9 cellular contexts compared by ENCODE assay signal in the genomic region with DNA sequence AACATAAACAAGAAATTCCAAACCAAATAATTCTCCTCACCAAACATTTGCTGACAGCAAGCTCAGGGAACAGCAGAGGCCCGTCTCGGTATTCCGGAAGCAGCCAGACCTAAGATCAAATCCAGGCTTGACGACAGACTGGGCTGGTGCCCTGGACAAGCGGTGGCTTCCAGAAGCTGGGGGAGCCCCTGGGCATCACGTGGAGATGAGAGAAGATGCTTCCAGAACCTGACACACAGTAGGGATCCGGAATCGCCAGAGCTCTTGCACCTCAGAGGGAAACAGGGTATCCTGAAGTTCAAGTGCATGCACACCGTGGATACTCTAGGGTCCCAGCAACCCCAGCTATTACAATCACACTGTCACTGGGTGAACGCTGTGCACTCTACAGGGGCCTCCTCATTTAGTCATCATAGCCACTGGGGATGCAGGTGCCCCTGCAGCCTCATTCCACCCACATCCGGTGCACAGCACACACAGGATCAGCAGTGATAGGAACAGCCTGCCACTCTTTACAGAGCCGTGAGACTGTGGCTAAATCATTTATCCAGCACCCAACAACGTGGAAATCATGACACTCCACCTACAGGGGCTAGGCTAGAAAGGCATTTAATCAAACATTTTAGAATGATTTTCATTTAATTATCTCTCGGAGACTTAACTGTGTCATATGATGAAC.
A peak's percentile ranks its signal among the peaks of the same experiment; 100 is the strongest.
DNase-seq lines count a peak whose midpoint lies in the region; ATAC-seq, FAIRE-seq and TF ChIP-seq lines count a peak whose summit lies in the region.
"Had no signal": no experiment of that assay in that cellular context is flagged by ENCODE, and none has a peak within 500 bp of the region (broad histone marks: within the 10 kb centered on the region; RNA-seq: fewer than 3 reads in every experiment).

No MANE protein-coding gene starts in this region.

- no peak overlapping the region for H2AFZ ChIP-seq in GM12878 (ENCODE audit: control insufficient read depth, low read depth, low read length)

- H3K27ac Mint-ChIP-seq in Caco-2 (ENCODE audit: unreplicated experiment), result no peak overlapping the region

- no peaks in the 10 kb centered on the region for H3K79me2 ChIP-seq in GM12878 (ENCODE audit: control insufficient read depth, insufficient read depth, low read length)

- TF ChIP-seq EP300 in GM12878 (IDR thresholded peaks at IDR 0.05; ENCODE audit: borderline replicate concordance in 1 of 2, control insufficient read depth in 1 of 2, low read depth in 2 of 2, low read length in 2 of 2), result no peak

- no peak for TF ChIP-seq POLR2A in GM12878 (IDR thresholded peaks at IDR 0.05; ENCODE audit: low read depth, low read length)

- H3K4me2 ChIP-seq in GM12878 (ENCODE audit: control insufficient read depth, insufficient read depth), result no peak overlapping the region

- CTCF ChIA-PET in GM12878 (lab: Yijun Ruan, JAX) (no interaction called here), Caco-2 (lab: Charles Lee) (no interaction called here)

- SMC1A ChIA-PET in GM12878 (lab: Charles Lee; ENCODE audit: uncharacterized antibody, unreplicated experiment), result no interaction called here

- no peaks in the 10 kb centered on the region for H3K27me3 Mint-ChIP-seq in Caco-2 (ENCODE audit: insufficient read depth, unreplicated experiment)

- peak; percentile 35 for DNase-seq in ACHN
- DNase-seq in T-helper 22 cell (ENCODE audit: low read depth), result peak; percentile 71
- DNase-seq in GM12878 (ENCODE audit: low read depth, low spot score), result no peak
- no peak for DNase-seq in iPS-NIHi11 (ENCODE audit: low spot score)
- no peak for DNase-seq in Caco-2
- no peak for DNase-seq in amygdala (lab: John Stamatoyannopoulos, UW)

- ATAC-seq in GM12878 (peak; percentile 22), HG03521 (IDR thresholded peaks at IDR 0.05; ENCODE audit: unreplicated experiment) (no peak)

- WGBS in GM12878 (ENCODE audit: insufficient coverage, insufficient replicate concordance, low lambda C conversion rate, missing lambda C conversion rate), result 80% methylated on average over 14 of the region's 14 CpGs

- no peaks in the 10 kb centered on the region for H3K9me3 ChIP-seq in GM12878 (replicated peaks; ENCODE audit: control insufficient read depth, insufficient read depth, low read length)
- H3K9me3 ChIP-seq in skeletal muscle tissue (ENCODE audit: control insufficient read depth in 3 of 3, low read length in 3 of 3), result no peaks in the 10 kb centered on the region
- no peaks in the 10 kb centered on the region for H3K9me3 ChIP-seq in Caco-2

- RAD21 ChIA-PET in GM12878 (lab: Charles Lee; ENCODE audit: unreplicated experiment), result interaction anchor here (0.8 kb wide), 1 partner anchor 103 kb away, joined by 3 read pairs; the partner anchor contains the start of gene HDAC4

- no TSS peak for BruUV-seq in GM12878 (replicated peaks; lab: Mats Ljungman, UMichigan)
- BruUV-seq in Caco-2 (replicated peaks; lab: Mats Ljungman, UMichigan), result no TSS peak

- in situ Hi-C loops in ACHN (cut with HindIII; ENCODE audit: low pct_ligation_motif_present, low pct_unique_long_range_greater_than_20kb, low sequenced_read_pairs) (no loop called here), GM12878 (cut with MboI) (no loop called here)

- no peaks in the 10 kb centered on the region for H3K9me3 Mint-ChIP-seq in Caco-2 (ENCODE audit: unreplicated experiment)

- TF ChIP-seq RAD21 in GM12878 (IDR thresholded peaks at IDR 0.05; ENCODE audit: insufficient read depth, low read depth, low read length), result no peak

- H3K36me3 ChIP-seq in GM12878 (ENCODE audit: control insufficient read depth in 2 of 2, insufficient read depth in 2 of 2, low read length in 1 of 2) (no peaks in the 10 kb centered on the region), skeletal muscle tissue (ENCODE audit: control insufficient read depth in 3 of 3, insufficient read depth in 3 of 3, low read length in 3 of 3) (peaks cover 0 to 13% (median 0%) of the 10 kb centered on the region in 3 donors), Caco-2 (ENCODE audit: control insufficient read depth, insufficient read depth, low read length) (no peaks in the 10 kb centered on the region)

- H3K27me3 ChIP-seq in GM12878 (replicated peaks in 1 of 2; ENCODE audit: control insufficient read depth in 2 of 2, insufficient read depth in 2 of 2, low read length in 1 of 2) (no peaks in the 10 kb centered on the region), skeletal muscle tissue (ENCODE audit: control insufficient read depth in 3 of 3, insufficient read depth in 3 of 3, low read length in 3 of 3) (no peaks in the 10 kb centered on the region), Caco-2 (replicated peaks; ENCODE audit: control insufficient read depth, insufficient read depth, low read length) (no peaks in the 10 kb centered on the region)

- TF ChIP-seq CTCF in GM12878 (IDR thresholded peaks at IDR 0.05 in 2 of 3, conservative IDR thresholded peaks at IDR 0.05 in 1 of 3; ENCODE audit: control insufficient read depth in 2 of 3, extremely low read depth in 1 of 3, insufficient read depth in 1 of 3, low read depth in 3 of 3, low read length in 3 of 3) (no peak), Caco-2 (IDR thresholded peaks at IDR 0.05; ENCODE audit: insufficient read depth in 1 of 2, low read depth in 1 of 2, low read length in 1 of 2, severe bottlenecking in 1 of 2, unreplicated experiment in 1 of 2) (no peak)

- peaks cover 8% of the 10 kb centered on the region for H3K4me1 Mint-ChIP-seq in Caco-2 (ENCODE audit: low read depth, unreplicated experiment)

- H3K36me3 Mint-ChIP-seq in Caco-2 (ENCODE audit: insufficient read depth, unreplicated experiment), result no peaks in the 10 kb centered on the region

- no peak overlapping the region for H3K4me3 ChIP-seq in GM12878
- peak overlapping the region in 2 of 3 donors; percentile 9 to 52 for H3K4me3 ChIP-seq in skeletal muscle tissue (ENCODE audit: low read length in 3 of 3)
- no peak overlapping the region for H3K4me3 ChIP-seq in Caco-2 (ENCODE audit: low read depth, low read length)

- intact Hi-C loops in GM12878 (cut with micrococcal nuclease; ENCODE audit: unreplicated experiment) (no loop called here), Caco-2 (cut with micrococcal nuclease; ENCODE audit: unreplicated experiment) (no loop called here)

- no peak for FAIRE-seq in GM12878 (lab: Jason Lieb, UNC)
- FAIRE-seq: endometrium had no signal

- H3K4me1 ChIP-seq in GM12878 (ENCODE audit: control insufficient read depth, insufficient read depth, low read length), result peaks cover 10% of the 10 kb centered on the region
- H3K4me1 ChIP-seq in skeletal muscle tissue (ENCODE audit: control insufficient read depth in 3 of 3, insufficient read depth in 3 of 3, low read length in 3 of 3), result peaks cover 91 to 94% (median 94%) of the 10 kb centered on the region in 3 donors
- H3K4me1 ChIP-seq in Caco-2, result peaks cover 23% of the 10 kb centered on the region

- H3K4me3 Mint-ChIP-seq in Caco-2 (ENCODE audit: unreplicated experiment), result no peak overlapping the region

- H3K9ac ChIP-seq in GM12878 (ENCODE audit: control insufficient read depth, insufficient read depth, low read length) (no peak overlapping the region), skeletal muscle tissue (ENCODE audit: low read depth in 1 of 3, low read length in 3 of 3) (peak overlapping the region in 2 of 3 donors; percentile 19 to 77)

- peaks cover 3% of the 10 kb centered on the region for H4K20me1 ChIP-seq in GM12878 (ENCODE audit: control insufficient read depth, insufficient read depth)

- POLR2A ChIA-PET in GM12878 (lab: Charles Lee) (no interaction called here), Caco-2 (lab: Charles Lee) (no interaction called here)

- no peak overlapping the region for H3K27ac ChIP-seq in GM12878 (ENCODE audit: control insufficient read depth, insufficient read depth)
- H3K27ac ChIP-seq in skeletal muscle tissue (ENCODE audit: low read depth, low read length), result peak overlapping the region; percentile 52

TF ChIP-seq in GM12878, 131 proteins besides CTCF, POLR2A, EP300 and RAD21:
- peak in 1 of 2 experiments; percentile 35; a peak in 1 of 4 replicates for TF ChIP-seq BHLHE40 (IDR thresholded peaks at IDR 0.05; ENCODE audit: borderline replicate concordance in 1 of 2, low read depth in 2 of 2, low read length in 1 of 2)
- no peak for TF ChIP-seq MXI1 (IDR thresholded peaks at IDR 0.05; ENCODE audit: low read depth, low read length)
- TF ChIP-seq, protein P1, sequence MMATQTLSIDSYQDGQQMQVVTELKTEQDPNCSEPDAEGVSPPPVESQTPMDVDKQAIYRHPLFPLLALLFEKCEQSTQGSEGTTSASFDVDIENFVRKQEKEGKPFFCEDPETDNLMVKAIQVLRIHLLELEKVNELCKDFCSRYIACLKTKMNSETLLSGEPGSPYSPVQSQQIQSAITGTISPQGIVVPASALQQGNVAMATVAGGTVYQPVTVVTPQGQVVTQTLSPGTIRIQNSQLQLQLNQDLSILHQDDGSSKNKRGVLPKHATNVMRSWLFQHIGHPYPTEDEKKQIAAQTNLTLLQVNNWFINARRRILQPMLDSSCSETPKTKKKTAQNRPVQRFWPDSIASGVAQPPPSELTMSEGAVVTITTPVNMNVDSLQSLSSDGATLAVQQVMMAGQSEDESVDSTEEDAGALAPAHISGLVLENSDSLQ (IDR thresholded peaks at IDR 0.05), result peak; percentile 16; the same call in 1 of the 2 replicates

Comparison
In these comparisons a context has a peak if more than half of its experiments do, and no peak if none do; other contexts are left out.
1. DNase-seq: peak in ACHN (single experiment) and T-helper 22 cell (single experiment); none in GM12878 (single experiment), iPS-NIHi11 (single experiment), Caco-2 (0 of 2) and amygdala (0 of 56).
2. H3K4me3 ChIP-seq: peak in skeletal muscle tissue (2 of 3); none in GM12878 (single experiment) and Caco-2 (single experiment).